In the genomic region with DNA sequence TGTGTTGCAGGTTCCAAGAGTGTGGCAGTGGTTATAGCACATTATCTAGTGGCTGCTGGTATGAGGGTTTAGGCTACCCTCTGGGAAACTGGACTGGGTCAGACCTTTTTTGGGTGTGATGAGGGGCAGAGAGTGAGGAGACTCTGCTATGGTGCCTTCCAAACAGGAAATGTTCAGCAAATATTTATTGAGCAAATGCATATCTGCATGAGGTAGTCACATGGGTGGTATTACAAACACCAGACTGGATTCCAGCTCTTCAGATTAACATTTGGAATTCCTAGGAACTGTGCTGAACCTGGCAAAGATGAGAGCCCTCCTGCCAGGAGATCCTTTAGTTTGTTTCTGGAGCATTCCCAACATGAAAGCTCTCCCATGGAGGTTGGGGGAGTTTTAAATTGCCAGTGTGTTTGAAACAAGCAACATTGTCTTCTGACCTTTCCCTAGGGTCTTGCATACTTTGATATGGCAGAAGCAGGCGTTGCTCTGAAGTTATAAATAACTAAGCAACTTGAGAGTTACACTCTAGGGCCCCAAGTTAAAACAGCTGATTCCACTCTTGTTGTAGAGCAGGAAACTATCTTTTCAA, we compare ENCODE assay signal across 11 cellular contexts.
DNase-seq lines count a peak whose midpoint lies in the region; ATAC-seq and TF ChIP-seq lines count a peak whose summit lies in the region.
"Had no signal": no experiment of that assay in that cellular context is flagged by ENCODE, and none has a peak within 500 bp of the region (broad histone marks: within the 10 kb centered on the region; RNA-seq: fewer than 3 reads in every experiment).

No MANE protein-coding gene starts in this region.

- DNase-seq in PC-9 = peak in 1 of 2 experiments; percentile 62
- peak; percentile 59 to 74 for DNase-seq in foreskin fibroblast
- no peak for DNase-seq in osteocyte (ENCODE audit: extremely low spot score, unreplicated experiment)
- no peak for DNase-seq in activated CD4-positive, CD25-positive, alpha-beta regulatory T cell treated with anti-CD3 and anti-CD28 coated beads, Interleukin-2, amount 50 U/mL, for 72 hours
- DNase-seq in activated CD8-positive, alpha-beta memory T cell treated with anti-CD3 and anti-CD28 coated beads, Interleukin-2, amount 50 U/mL, for 4 hours = no peak
- no peak for DNase-seq in activated T-cell treated with anti-CD3 and anti-CD28 coated beads for 4 hours
- DNase-seq: substantia nigra had no signal

- no peak overlapping the region for H3K4me3 ChIP-seq in BLaER1
- no peak overlapping the region for H3K4me3 ChIP-seq in PC-9
- H3K4me3 ChIP-seq in foreskin fibroblast (ENCODE audit: low read depth in 1 of 2, low read length in 2 of 2) = no peak overlapping the region
- H3K4me3 ChIP-seq: SJCRH30 had no signal

- ATAC-seq in HG02759 (IDR thresholded peaks at IDR 0.05; ENCODE audit: unreplicated experiment) = no peak
- ATAC-seq: foreskin keratinocyte had no signal

- no peaks in the 10 kb centered on the region for H3K9me3 Mint-ChIP-seq in osteocyte (ENCODE audit: unreplicated experiment)

- TF ChIP-seq CTCF in PC-9 (conservative IDR thresholded peaks at IDR 0.05) (no peak), foreskin fibroblast (IDR thresholded peaks at IDR 0.05; ENCODE audit: low read depth, low read length) (no peak), osteocyte (IDR thresholded peaks at IDR 0.05) (no peak)

- H3K9me3 ChIP-seq in BLaER1 (no peaks in the 10 kb centered on the region), PC-9 (ENCODE audit: insufficient read depth, low read depth) (no peaks in the 10 kb centered on the region)
- H3K9me3 ChIP-seq: SJCRH30 had no signal

- H3K4me1 ChIP-seq in BLaER1 (peaks cover 32% of the 10 kb centered on the region), PC-9 (replicated peaks; ENCODE audit: insufficient read depth) (peaks cover 15% of the 10 kb centered on the region)

- peak overlapping the region; percentile 54 for H3K27ac Mint-ChIP-seq in osteocyte (ENCODE audit: unreplicated experiment)

- no peaks in the 10 kb centered on the region for H3K9me2 ChIP-seq in PC-9 (ENCODE audit: insufficient read depth)

- no peaks in the 10 kb centered on the region for H3F3A ChIP-seq in PC-9 (ENCODE audit: insufficient read depth, low read depth)

- H3K79me2 ChIP-seq in PC-9 (ENCODE audit: low read depth) = no peaks in the 10 kb centered on the region

- H3K9ac ChIP-seq in BLaER1 = peak overlapping the region; percentile 21; the same call in 1 of the 2 replicates

- no peaks in the 10 kb centered on the region for H3K36me3 ChIP-seq in BLaER1
- H3K36me3 ChIP-seq in PC-9 (ENCODE audit: low read depth) = no peaks in the 10 kb centered on the region
- H3K36me3 ChIP-seq: SJCRH30 had no signal

- peak overlapping the region; percentile 76 for H3K4me2 ChIP-seq in BLaER1
- H3K4me2 ChIP-seq in PC-9 = peak overlapping the region; percentile 50

- no TSS peak for BruUV-seq in PC-9 (replicated peaks; lab: Mats Ljungman, UMichigan)

- intact Hi-C loops in PC-9 (cut with micrococcal nuclease; ENCODE audit: unreplicated experiment) = no loop called here

- CTCF ChIA-PET in PC-9 (lab: Charles Lee) = interaction anchor here (1.0 kb wide), 1 partner anchor 10 kb away, joined by 3 read pairs; no protein-coding TSS in a partner anchor

- POLR2A ChIA-PET in PC-9 (lab: Charles Lee; ENCODE audit: unreplicated experiment) = no interaction called here

- H3K36me3 Mint-ChIP-seq in osteocyte (ENCODE audit: unreplicated experiment) = no peaks in the 10 kb centered on the region

- H2AFZ ChIP-seq in PC-9 = 0 out of 2 replicates have a peak overlapping the region, but pooled peaks have one; percentile 6

- H3K27me3 ChIP-seq in BLaER1 = no peaks in the 10 kb centered on the region; the same call in 1 of the 2 replicates
- H3K27me3 ChIP-seq in PC-9 (ENCODE audit: insufficient read depth, low read depth) = no peaks in the 10 kb centered on the region
- H3K27me3 ChIP-seq: foreskin keratinocyte, SJCRH30 had no signal

- peak overlapping the region; percentile 61 for H3K27ac ChIP-seq in BLaER1
- 0 out of 2 replicates have a peak overlapping the region, but pooled peaks have one; percentile 27 for H3K27ac ChIP-seq in PC-9
- H3K27ac ChIP-seq: foreskin keratinocyte, SJCRH30 had no signal

- H3K4me1 Mint-ChIP-seq in osteocyte (ENCODE audit: unreplicated experiment) = peaks cover 46% of the 10 kb centered on the region

- no peaks in the 10 kb centered on the region for H3K27me3 Mint-ChIP-seq in osteocyte (ENCODE audit: unreplicated experiment)

- no peak overlapping the region for H3K4me3 Mint-ChIP-seq in osteocyte (ENCODE audit: unreplicated experiment)

- H4K20me1 ChIP-seq in BLaER1 (no peaks in the 10 kb centered on the region), PC-9 (ENCODE audit: insufficient read depth) (no peaks in the 10 kb centered on the region)

Comparison
In these comparisons a context has a peak if more than half of its experiments do, and no peak if none do; other contexts are left out.
1. DNase-seq: peak in foreskin fibroblast (2 of 2); none in osteocyte (single experiment), activated CD4-positive, CD25-positive, alpha-beta regulatory T cell treated with anti-CD3 and anti-CD28 coated beads, Interleukin-2, amount 50 U/mL, for 72 hours (single experiment), activated CD8-positive, alpha-beta memory T cell treated with anti-CD3 and anti-CD28 coated beads, Interleukin-2, amount 50 U/mL, for 4 hours (single experiment) and activated T-cell treated with anti-CD3 and anti-CD28 coated beads for 4 hours (single experiment).